In the genomic region with DNA sequence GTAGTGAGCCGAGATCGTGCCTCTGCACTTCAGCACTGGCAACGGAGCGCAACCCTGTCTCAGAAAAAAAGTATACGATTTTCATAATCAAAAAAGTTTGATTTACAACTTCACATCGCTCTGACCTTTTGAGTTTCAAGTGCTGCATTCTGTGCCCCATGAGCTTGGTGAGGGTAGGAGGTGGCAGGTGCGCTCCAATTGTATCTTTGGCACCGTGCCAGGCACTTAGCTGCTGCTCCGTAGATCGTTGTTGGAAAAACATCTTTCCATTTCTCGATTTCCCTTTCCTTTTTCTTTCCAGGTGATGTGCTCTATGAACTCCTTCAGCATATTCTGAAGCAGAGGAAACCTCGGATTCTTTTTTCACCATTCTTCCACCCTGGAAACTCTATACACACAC, we compare ENCODE assay signal across 15 cellular contexts.
A peak's percentile ranks its signal among the peaks of the same experiment; 100 is the strongest.
DNase-seq lines count a peak whose midpoint lies in the region; TF ChIP-seq lines count a peak whose summit lies in the region.
"Had no signal": no experiment of that assay in that cellular context is flagged by ENCODE, and none has a peak within 500 bp of the region (broad histone marks: within the 10 kb centered on the region; RNA-seq: fewer than 3 reads in every experiment).

No MANE protein-coding gene starts in this region.

- no peaks in the 10 kb centered on the region for H3K27me3 ChIP-seq in BE2C

- H3K9me3 Mint-ChIP-seq in endothelial cell (ENCODE audit: unreplicated experiment), result no peaks in the 10 kb centered on the region
- H3K9me3 Mint-ChIP-seq: activated T-cell treated with anti-CD3 and anti-CD28 coated beads, Interleukin-2, amount 50 U/mL, for 24 hours; CD8-positive, alpha-beta memory T cell; nephron had no signal

- peak overlapping the region; percentile 7 for H3K4me3 Mint-ChIP-seq in endothelial cell (ENCODE audit: unreplicated experiment)
- H3K4me3 Mint-ChIP-seq: activated T-cell treated with anti-CD3 and anti-CD28 coated beads, Interleukin-2, amount 50 U/mL, for 24 hours; CD8-positive, alpha-beta memory T cell; nephron had no signal

- H3K36me3 Mint-ChIP-seq in endothelial cell (ENCODE audit: low read depth, unreplicated experiment), result peaks cover 66% of the 10 kb centered on the region

- H3K9me3 ChIP-seq in BE2C, result no peaks in the 10 kb centered on the region

- H3K27ac Mint-ChIP-seq in endothelial cell (ENCODE audit: unreplicated experiment), result no peak overlapping the region
- H3K27ac Mint-ChIP-seq: activated T-cell treated with anti-CD3 and anti-CD28 coated beads, Interleukin-2, amount 50 U/mL, for 24 hours; nephron had no signal

- peaks cover 10% of the 10 kb centered on the region for H3K27me3 Mint-ChIP-seq in endothelial cell (ENCODE audit: unreplicated experiment)
- H3K27me3 Mint-ChIP-seq: activated T-cell treated with anti-CD3 and anti-CD28 coated beads, Interleukin-2, amount 50 U/mL, for 24 hours; CD8-positive, alpha-beta memory T cell had no signal

- H3K4me1 Mint-ChIP-seq in endothelial cell (ENCODE audit: unreplicated experiment), result peaks cover 69% of the 10 kb centered on the region

- TF ChIP-seq CTCF in endothelial cell (IDR thresholded peaks at IDR 0.05; ENCODE audit: unreplicated experiment), result no peak
- TF ChIP-seq CTCF in BE2C (IDR thresholded peaks at IDR 0.05; ENCODE audit: low read depth, low read length), result no peak

- H3K36me3 ChIP-seq in BE2C, result no peaks in the 10 kb centered on the region

- no peaks in the 10 kb centered on the region for H3K4me1 ChIP-seq in BE2C

- H3K4me3 ChIP-seq in BE2C (ENCODE audit: low read depth, low read length), result no peak overlapping the region

- peak; percentile 63 for DNase-seq in NCI-H146 (lab: John Stamatoyannopoulos, UW)
- DNase-seq in NCI-H146 treated with DMSO at 0.1 percent for 48 hours (lab: John Stamatoyannopoulos, UW; ENCODE audit: unreplicated experiment), result no peak
- peak; percentile 69 to 94 (median 89) for DNase-seq in NCI-H1417 (lab: John Stamatoyannopoulos, UW)
- DNase-seq in NCI-H69 (lab: John Stamatoyannopoulos, UW), result peak; percentile 50
- DNase-seq in endothelial cell (ENCODE audit: low spot score), result no peak
- DNase-seq in cerebellar cortex (ENCODE audit: low spot score), result no peak
- DNase-seq in BE2C, result no peak
- no peak for DNase-seq in RPMI8226
- DNase-seq: 8988T; activated CD4-positive, alpha-beta T cell treated with anti-CD3 and anti-CD28 coated beads for 48 hours; activated T-cell treated with anti-CD3 and anti-CD28 coated beads, Interleukin-2, amount 50 U/mL, for 24 hours; amniotic stem cell; CD8-positive, alpha-beta memory T cell; cerebellar nuclear complex had no signal

Comparison
In these comparisons a context has a peak if more than half of its experiments do, and no peak if none do; other contexts are left out.
1. DNase-seq: peak in NCI-H146 (single experiment), NCI-H1417 (3 of 3) and NCI-H69 (single experiment); none in NCI-H146 treated with DMSO at 0.1 percent for 48 hours (single experiment), endothelial cell (single experiment), cerebellar cortex (single experiment), BE2C (single experiment) and RPMI8226 (single experiment).